8 cellular contexts compared by ENCODE assay signal in the genomic region with DNA sequence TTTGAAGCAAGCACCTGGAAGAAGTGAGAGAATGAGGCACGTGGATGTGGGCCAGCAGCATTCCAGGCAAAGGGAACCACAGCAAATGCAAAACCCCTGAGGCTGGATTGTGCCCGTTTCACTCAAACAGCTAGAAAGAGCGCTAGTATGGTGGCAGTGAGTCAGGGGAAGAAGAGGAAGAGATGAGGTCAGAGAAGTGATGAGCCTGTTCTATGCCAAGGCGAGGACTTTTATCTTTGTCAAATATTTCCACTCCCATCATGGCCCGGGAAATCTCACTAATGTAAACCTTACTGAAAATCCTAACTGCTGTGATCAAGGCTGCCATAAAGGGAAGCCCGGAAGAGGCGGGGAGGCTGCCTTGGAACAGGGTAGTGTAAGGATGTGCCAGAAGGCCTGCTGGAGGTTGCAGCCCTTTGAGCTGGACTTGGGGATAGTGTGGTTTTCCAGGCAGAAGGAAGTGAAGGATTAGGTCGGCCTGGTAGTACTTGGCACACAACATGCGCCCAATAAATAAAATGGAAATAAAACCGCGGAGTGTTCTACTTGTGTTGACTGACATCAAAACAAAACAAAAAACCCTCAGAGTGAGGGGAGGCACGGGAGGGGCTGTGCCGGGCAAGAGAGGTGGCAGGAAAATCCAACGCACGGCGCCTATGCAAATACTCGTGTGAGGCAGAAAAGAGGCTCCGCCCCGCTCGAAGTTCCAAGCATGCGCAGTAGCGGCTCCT. TPM values are rescaled to one million over a fixed set of nuclear protein-coding genes. Genes with fewer than 3 reads are reported as not detected.
DNase-seq lines count a peak whose midpoint lies in the region; ATAC-seq and TF ChIP-seq lines count a peak whose summit lies in the region.

No MANE protein-coding gene starts in this region.

- peaks cover 26% of the 10 kb centered on the region for H3K4me1 Mint-ChIP-seq in T-helper 2 cell treated with Interferon-gamma antibody and Interleukin-4, amounts not matched to agents 5 μg/mL and 100 μg/mL, for 36 hours (ENCODE audit: low read depth)

- CTCF ChIA-PET in AG04450 (lab: Charles Lee), result interaction anchor here (1.1 kb wide), 2 partner anchors 167 to 306 kb away, joined by 3 to 4 read pairs; no protein-coding TSS in a partner anchor
- CTCF ChIA-PET in HEK293 (lab: Yijun Ruan, JAX), result interaction anchor here (0.6 to 1.0 kb wide), 2 partner anchors 167 to 1322 kb away, joined by 4 read pairs; partner anchors contain the start of gene TBC1D25

- peak overlapping the region; percentile 99 for H3K27ac Mint-ChIP-seq in T-helper 2 cell treated with Interferon-gamma antibody and Interleukin-4, amounts not matched to agents 5 μg/mL and 100 μg/mL, for 36 hours

- H3K27ac ChIP-seq in AG04450 (ENCODE audit: low read depth, low read length) (peak overlapping the region; percentile 91), HEK293 (ENCODE audit: extremely low read depth, low read depth, low read length) (peak overlapping the region; percentile 63), duodenal mucosa (ENCODE audit: low read depth, low read length) (peak overlapping the region; percentile 75), mesodermal cell (ENCODE audit: low read depth, low read length, severe bottlenecking) (peak overlapping the region; percentile 93), urinary bladder (ENCODE audit: low read depth) (peak overlapping the region; percentile 62)

- H3K4me3 Mint-ChIP-seq in T-helper 2 cell treated with Interferon-gamma antibody and Interleukin-4, amounts not matched to agents 5 μg/mL and 100 μg/mL, for 36 hours, result peak overlapping the region; percentile 95

- WGBS in mesodermal cell (ENCODE audit: insufficient coverage in 2 of 2), 2 experiments, result 7 to 23% methylated on average over 5 to 12 of the region's 22 CpGs
- 3% methylated on average over 22 of the region's 22 CpGs for WGBS in urinary bladder

- POLR2A ChIA-PET in AG04450 (lab: Yijun Ruan, JAX) (interaction anchor here (0.5 to 2.0 kb wide), 9 partner anchors 11 to 433 kb away, joined by 3 to 14 read pairs (median 5); partner anchors contain the start of genes ELK1 and USP11), HEK293 (lab: Yijun Ruan, JAX) (interaction anchor here (0.7 to 4.6 kb wide), 20 partner anchors 9 to 433 kb away, joined by 3 to 124 read pairs (median 6); partner anchors contain the start of genes ELK1, NDUFB11, RBM10 and USP11)

- no peaks in the 10 kb centered on the region for H3K27me3 Mint-ChIP-seq in T-helper 2 cell treated with Interferon-gamma antibody and Interleukin-4, amounts not matched to agents 5 μg/mL and 100 μg/mL, for 36 hours (ENCODE audit: low read depth)

- H3K9ac ChIP-seq in duodenal mucosa (ENCODE audit: low read depth in 1 of 2, low read length in 2 of 2), result peak overlapping the region; percentile 54 to 56

- no peaks in the 10 kb centered on the region for H3K9me3 Mint-ChIP-seq in T-helper 2 cell treated with Interferon-gamma antibody and Interleukin-4, amounts not matched to agents 5 μg/mL and 100 μg/mL, for 36 hours

- H3K27me3 ChIP-seq in AG04450 (ENCODE audit: control insufficient read depth, insufficient read depth, low read length) (no peaks in the 10 kb centered on the region), duodenal mucosa (ENCODE audit: control insufficient read depth in 1 of 2, insufficient read depth in 2 of 2, low read length in 2 of 2) (no peaks in the 10 kb centered on the region)

- ATAC-seq in GM18868 (IDR thresholded peaks at IDR 0.05; ENCODE audit: unreplicated experiment), result no peak

- H3K9me3 ChIP-seq in AG04450 (ENCODE audit: control insufficient read depth, insufficient read depth, low read length) (no peaks in the 10 kb centered on the region), HEK293 (ENCODE audit: control insufficient read depth, insufficient read depth, low read depth, low read length) (no peaks in the 10 kb centered on the region), duodenal mucosa (ENCODE audit: control insufficient read depth in 1 of 2, low read length in 2 of 2) (no peaks in the 10 kb centered on the region), mesodermal cell (ENCODE audit: control insufficient read depth, low read length) (no peaks in the 10 kb centered on the region)

- H3K36me3 Mint-ChIP-seq in T-helper 2 cell treated with Interferon-gamma antibody and Interleukin-4, amounts not matched to agents 5 μg/mL and 100 μg/mL, for 36 hours (ENCODE audit: low read depth), result peaks cover 44% of the 10 kb centered on the region

- H3K36me3 ChIP-seq in HEK293 (ENCODE audit: control insufficient read depth in 2 of 2, insufficient read depth in 1 of 2, low read length in 2 of 2), result peaks cover 45 to 75% of the 10 kb centered on the region in 2 experiments
- peaks cover 21 to 39% of the 10 kb centered on the region in 2 donors for H3K36me3 ChIP-seq in duodenal mucosa (ENCODE audit: control insufficient read depth in 1 of 2, insufficient read depth in 2 of 2, low read length in 2 of 2)
- peaks cover 43% of the 10 kb centered on the region for H3K36me3 ChIP-seq in mesodermal cell (ENCODE audit: control insufficient read depth, insufficient read depth, low read length)
- H3K36me3 ChIP-seq in urinary bladder (ENCODE audit: insufficient read depth), result peaks cover 1% of the 10 kb centered on the region

- H3K4me3 ChIP-seq in AG04450 (ENCODE audit: low read depth, low read length) (peak overlapping the region; percentile 25), HEK293 (ENCODE audit: low read depth, low read length) (peak overlapping the region; percentile 2), duodenal mucosa (ENCODE audit: low read depth in 1 of 2, low read length in 2 of 2) (peak overlapping the region; percentile 46 to 54), mesodermal cell (ENCODE audit: extremely low read depth, insufficient read depth, low read length, poor library complexity, severe bottlenecking) (peak overlapping the region; percentile 14), urinary bladder (ENCODE audit: low read depth, low read length) (no peak overlapping the region)

- TF ChIP-seq CTCF in AG04450 (IDR thresholded peaks at IDR 0.05; ENCODE audit: low read depth, low read length) (no peak), HEK293 (tag by site-specific recombination; IDR thresholded peaks at IDR 0.05) (no peak)

- DNase-seq in AG04450 (ENCODE audit: low read depth, low spot score), result no peak
- DNase-seq in T-helper 2 cell treated with Interferon-gamma antibody and Interleukin-4, amounts not matched to agents 5 μg/mL and 100 μg/mL, for 36 hours (ENCODE audit: low spot score), result peak; percentile 7
- DNase-seq in NCI-H1436 treated with DMSO at 0.1 percent for 48 hours (lab: John Stamatoyannopoulos, UW), result no peak

- peaks cover 11% of the 10 kb centered on the region; the same call in 1 of the 2 replicates for H3K4me1 ChIP-seq in HEK293 (ENCODE audit: control insufficient read depth, insufficient read depth, low read length)
- peaks cover 22 to 23% of the 10 kb centered on the region in 2 donors for H3K4me1 ChIP-seq in duodenal mucosa (ENCODE audit: control insufficient read depth in 1 of 2, insufficient read depth in 2 of 2, low read length in 2 of 2)
- H3K4me1 ChIP-seq in mesodermal cell (ENCODE audit: control insufficient read depth, insufficient read depth, low read length, poor library complexity, severe bottlenecking), result peaks cover 7% of the 10 kb centered on the region
- H3K4me1 ChIP-seq in urinary bladder (ENCODE audit: insufficient read depth), result no peaks in the 10 kb centered on the region

TF ChIP-seq in HEK293, 187 proteins besides CTCF, POLR2A, EP300 and RAD21 (continues in another document):
- TF ChIP-seq ZBTB20 (tag by site-specific recombination; IDR thresholded peaks at IDR 0.05), result peak; percentile 66
- TF ChIP-seq, protein P1, sequence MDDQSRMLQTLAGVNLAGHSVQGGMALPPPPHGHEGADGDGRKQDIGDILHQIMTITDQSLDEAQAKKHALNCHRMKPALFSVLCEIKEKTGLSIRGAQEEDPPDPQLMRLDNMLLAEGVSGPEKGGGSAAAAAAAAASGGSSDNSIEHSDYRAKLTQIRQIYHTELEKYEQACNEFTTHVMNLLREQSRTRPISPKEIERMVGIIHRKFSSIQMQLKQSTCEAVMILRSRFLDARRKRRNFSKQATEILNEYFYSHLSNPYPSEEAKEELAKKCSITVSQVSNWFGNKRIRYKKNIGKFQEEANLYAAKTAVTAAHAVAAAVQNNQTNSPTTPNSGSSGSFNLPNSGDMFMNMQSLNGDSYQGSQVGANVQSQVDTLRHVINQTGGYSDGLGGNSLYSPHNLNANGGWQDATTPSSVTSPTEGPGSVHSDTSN (CRISPR knock-in tag; IDR thresholded peaks at IDR 0.05), result no peak
- TF ChIP-seq, protein P2, sequence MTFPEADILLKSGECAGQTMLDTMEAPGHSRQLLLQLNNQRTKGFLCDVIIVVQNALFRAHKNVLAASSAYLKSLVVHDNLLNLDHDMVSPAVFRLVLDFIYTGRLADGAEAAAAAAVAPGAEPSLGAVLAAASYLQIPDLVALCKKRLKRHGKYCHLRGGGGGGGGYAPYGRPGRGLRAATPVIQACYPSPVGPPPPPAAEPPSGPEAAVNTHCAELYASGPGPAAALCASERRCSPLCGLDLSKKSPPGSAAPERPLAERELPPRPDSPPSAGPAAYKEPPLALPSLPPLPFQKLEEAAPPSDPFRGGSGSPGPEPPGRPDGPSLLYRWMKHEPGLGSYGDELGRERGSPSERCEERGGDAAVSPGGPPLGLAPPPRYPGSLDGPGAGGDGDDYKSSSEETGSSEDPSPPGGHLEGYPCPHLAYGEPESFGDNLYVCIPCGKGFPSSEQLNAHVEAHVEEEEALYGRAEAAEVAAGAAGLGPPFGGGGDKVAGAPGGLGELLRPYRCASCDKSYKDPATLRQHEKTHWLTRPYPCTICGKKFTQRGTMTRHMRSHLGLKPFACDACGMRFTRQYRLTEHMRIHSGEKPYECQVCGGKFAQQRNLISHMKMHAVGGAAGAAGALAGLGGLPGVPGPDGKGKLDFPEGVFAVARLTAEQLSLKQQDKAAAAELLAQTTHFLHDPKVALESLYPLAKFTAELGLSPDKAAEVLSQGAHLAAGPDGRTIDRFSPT (tag by site-specific recombination; IDR thresholded peaks at IDR 0.05), result peak; percentile 60
- no peak for TF ChIP-seq ZNF274 (IDR thresholded peaks at IDR 0.05; ENCODE audit: low read length)
- TF ChIP-seq ZNF274 (tag by site-specific recombination; IDR thresholded peaks at IDR 0.05; ENCODE audit: borderline replicate concordance), result no peak

RNA-seq across cellular contexts. Expression of gene CDK16, which starts 1.2 kb away (rescaled TPM):
- polyA plus RNA-seq in AG04450 (2011; rRNA removed), result 89.9 and 106 TPM in 2 replicates
- polyA minus RNA-seq in AG04450 (2011; rRNA and poly(A)+ RNA removed), result 145 and 179 TPM in 2 replicates
- polyA plus RNA-seq in mesodermal cell (2013, experiment 1 of 2), result 145 TPM
- polyA plus RNA-seq in mesodermal cell (2013, experiment 2 of 2), result 121 TPM
- 49.1 TPM for total RNA-seq in urinary bladder
- polyA plus RNA-seq in urinary bladder, result 56.8 TPM

RNA-seq across cellular contexts. Expression of gene USP11, which starts 15.5 kb away (rescaled TPM):
- 31.5 and 41.3 TPM in 2 replicates for polyA plus RNA-seq in AG04450 (2011; rRNA removed)
- polyA minus RNA-seq in AG04450 (2011; rRNA and poly(A)+ RNA removed), result 86.4 and 126 TPM in 2 replicates
- 90.5 TPM for polyA plus RNA-seq in mesodermal cell (2013, experiment 1 of 2)
- polyA plus RNA-seq in mesodermal cell (2013, experiment 2 of 2), result 83.1 TPM
- 52.5 TPM for total RNA-seq in urinary bladder
- polyA plus RNA-seq in urinary bladder, result 45.6 TPM

RNA-seq across cellular contexts. Expression of gene UBA1, which starts 23.7 kb away (rescaled TPM):
- polyA plus RNA-seq in AG04450 (2011; rRNA removed) (196 and 241 TPM in 2 replicates), urinary bladder (119 TPM)
- polyA minus RNA-seq in AG04450 (2011; rRNA and poly(A)+ RNA removed), result 259 and 332 TPM in 2 replicates
- polyA plus RNA-seq in mesodermal cell (2013, experiment 1 of 2), result 247 TPM
- 210 TPM for polyA plus RNA-seq in mesodermal cell (2013, experiment 2 of 2)
- total RNA-seq in urinary bladder, result 61.0 TPM
